12 cellular contexts compared by ENCODE assay signal in the genomic region with DNA sequence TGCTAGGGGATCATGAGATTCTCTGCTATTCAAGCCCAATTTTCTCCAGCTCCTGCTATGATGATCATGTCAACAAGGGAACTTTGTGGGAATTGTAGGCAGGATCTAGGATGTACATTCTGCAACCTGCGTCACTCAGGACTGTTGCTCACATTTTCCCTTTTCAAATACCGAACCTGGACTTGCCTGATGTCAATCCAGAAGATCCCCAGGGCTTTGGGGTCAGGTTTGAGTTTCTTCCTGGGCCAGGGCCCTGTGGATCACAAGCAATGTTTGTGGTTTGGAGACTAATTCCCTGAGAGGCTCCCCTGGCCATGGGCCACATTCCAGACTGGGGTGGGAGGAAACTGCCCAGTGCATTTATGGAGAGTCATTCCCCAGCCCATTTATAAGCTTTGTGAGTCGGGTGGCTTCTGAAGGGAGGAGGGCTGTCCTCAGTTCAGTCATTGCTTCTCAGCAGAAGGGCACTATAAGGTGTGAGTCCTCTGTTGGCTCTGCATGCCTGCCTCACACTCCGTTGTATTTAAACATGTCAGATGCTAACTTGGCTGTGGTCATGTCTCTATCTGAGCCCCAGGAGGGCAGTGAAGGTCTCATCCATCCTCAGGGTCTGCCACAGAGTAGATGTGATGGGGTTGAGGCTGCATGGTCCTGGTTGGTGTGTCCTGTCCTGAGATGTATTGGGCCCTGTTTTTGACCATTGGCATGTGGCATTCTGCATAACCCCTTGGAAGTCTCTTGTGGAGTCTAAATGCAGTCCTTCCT. TPM values are rescaled to one million over a fixed set of nuclear protein-coding genes. Genes with fewer than 3 reads are reported as not detected.
DNase-seq lines count a peak whose midpoint lies in the region; ATAC-seq and TF ChIP-seq lines count a peak whose summit lies in the region.
"Had no signal": no experiment of that assay in that cellular context is flagged by ENCODE, and none has a peak within 500 bp of the region (broad histone marks: within the 10 kb centered on the region; RNA-seq: fewer than 3 reads in every experiment).

No MANE protein-coding gene starts in this region.

- no peak for TF ChIP-seq CTCF in 22Rv1 (IDR thresholded peaks at IDR 0.05)

- peak overlapping the region; percentile 46 for H3K27ac ChIP-seq in 22Rv1

- TF ChIP-seq EP300 in Ishikawa (IDR thresholded peaks at IDR 0.05; ENCODE audit: borderline replicate concordance), result peak; percentile 94

- DNase-seq in ecto neural progenitor cell (ENCODE audit: low spot score), result peak; percentile 43
- DNase-seq in mesenteric fat pad (ENCODE audit: low spot score), result peak; percentile 86
- DNase-seq in activated CD4-positive, alpha-beta T cell treated with anti-CD3 and anti-CD28 coated beads, Interleukin-2, amount 50 U/mL, for 4 hours, result no peak
- DNase-seq: CD4-positive, CD25-positive, alpha-beta regulatory T cell; natural killer cell; NCI-H526 treated with DMSO at 0.1 percent for 48 hours had no signal

- TF ChIP-seq RAD21 in Ishikawa (IDR thresholded peaks at IDR 0.05; ENCODE audit: low read depth), result peak; percentile 32; the same call in 1 of the 2 replicates

- ATAC-seq in HG02798 (IDR thresholded peaks at IDR 0.05; ENCODE audit: poor library complexity, unreplicated experiment) (no peak), HG03139 (IDR thresholded peaks at IDR 0.05; ENCODE audit: unreplicated experiment) (no peak), GM18498 (IDR thresholded peaks at IDR 0.05; ENCODE audit: unreplicated experiment) (no peak)
- ATAC-seq: natural killer cell had no signal

TF ChIP-seq in Ishikawa, 13 proteins besides CTCF, POLR2A, EP300 and RAD21:
- TF ChIP-seq FOXM1 (IDR thresholded peaks at IDR 0.05; ENCODE audit: borderline replicate concordance, low read depth) (peak; percentile 70), TEAD4 (IDR thresholded peaks at IDR 0.05) (peak; percentile 97), EGR1 (IDR thresholded peaks at IDR 0.05) (no peak), ZBTB7A (IDR thresholded peaks at IDR 0.05; ENCODE audit: low read depth) (peak; percentile 33), CEBPB (IDR thresholded peaks at IDR 0.05) (peak; percentile 58), MAX (IDR thresholded peaks at IDR 0.05) (peak; percentile 53; the same call in 1 of the 2 replicates), TAF1 (IDR thresholded peaks at IDR 0.05; ENCODE audit: low read depth) (no peak), REST (IDR thresholded peaks at IDR 0.05; ENCODE audit: low read depth) (no peak), CREB1 (IDR thresholded peaks at IDR 0.05; ENCODE audit: low read depth) (0 out of 2 replicates have a peak, but pooled peaks have one; percentile 8), TCF12 (IDR thresholded peaks at IDR 0.05; ENCODE audit: low read depth) (peak; percentile 43; the same call in 1 of the 2 replicates), NFIC (IDR thresholded peaks at IDR 0.05) (peak; percentile 98), YY1 (IDR thresholded peaks at IDR 0.05; ENCODE audit: low read depth) (peak; percentile 55; the same call in 1 of the 2 replicates), USF1 (IDR thresholded peaks at IDR 0.05) (no peak; the same call in 1 of the 2 replicates)

RNA-seq across cellular contexts. Expression of gene KRT86, which starts 6.5 kb away (rescaled TPM):
- total RNA-seq in mesenteric fat pad, result not detected
- total RNA-seq: CD4-positive, CD25-positive, alpha-beta regulatory T cell had no signal

RNA-seq across cellular contexts. Expression of gene KRT81, which starts 10.4 kb away (rescaled TPM):
- total RNA-seq in mesenteric fat pad, result not detected
- total RNA-seq: CD4-positive, CD25-positive, alpha-beta regulatory T cell; temporal lobe had no signal

RNA-seq across cellular contexts. Expression of gene KRT83, which starts 40.2 kb away (rescaled TPM):
- total RNA-seq in mesenteric fat pad, result not detected
- total RNA-seq: CD4-positive, CD25-positive, alpha-beta regulatory T cell; natural killer cell; temporal lobe had no signal

RNA-seq across cellular contexts. Expression of gene KRT7, which starts 47.9 kb away (rescaled TPM):
- 11.7 TPM for total RNA-seq in mesenteric fat pad
- total RNA-seq: CD4-positive, CD25-positive, alpha-beta regulatory T cell; temporal lobe had no signal

Comparison
In these comparisons a context has a peak if more than half of its experiments do, and no peak if none do; other contexts are left out.
1. DNase-seq: peak in ecto neural progenitor cell (single experiment) and mesenteric fat pad (single experiment); none in activated CD4-positive, alpha-beta T cell treated with anti-CD3 and anti-CD28 coated beads, Interleukin-2, amount 50 U/mL, for 4 hours (0 of 2).